ENCODE assay signal across 21 cellular contexts in the genomic region with DNA sequence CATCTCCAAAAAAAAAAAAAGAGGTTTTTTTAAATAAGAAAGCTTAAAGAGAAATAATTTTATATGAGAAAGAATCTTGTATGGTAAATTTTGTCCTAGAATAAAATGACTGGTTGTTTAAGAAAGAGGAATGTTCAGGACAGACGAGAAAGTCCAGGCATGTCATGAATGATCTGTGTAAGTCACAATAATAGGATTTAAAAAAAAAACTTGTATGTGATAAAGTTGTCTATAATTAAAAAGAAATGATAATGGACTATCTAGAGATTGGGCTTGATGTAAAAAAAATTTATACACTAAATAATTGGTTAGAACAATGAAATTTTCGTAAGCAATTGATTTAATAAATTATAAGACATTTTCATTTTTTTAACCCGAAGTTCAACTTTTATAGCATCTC.
DNase-seq lines count a peak whose midpoint lies in the region; ATAC-seq, FAIRE-seq and TF ChIP-seq lines count a peak whose summit lies in the region.
"Had no signal": no experiment of that assay in that cellular context is flagged by ENCODE, and none has a peak within 500 bp of the region (broad histone marks: within the 10 kb centered on the region; RNA-seq: fewer than 3 reads in every experiment).

No MANE protein-coding gene starts in this region.

- ATAC-seq in pancreas (no peak), GM19397 (IDR thresholded peaks at IDR 0.05; ENCODE audit: unreplicated experiment) (no peak)

- no peak for TF ChIP-seq CTCF in HEK293 (tag by site-specific recombination; IDR thresholded peaks at IDR 0.05)
- TF ChIP-seq CTCF in endodermal cell (conservative IDR thresholded peaks at IDR 0.05): no peak
- no peak for TF ChIP-seq CTCF in pancreas (IDR thresholded peaks at IDR 0.05)

- WGBS in endodermal cell (ENCODE audit: insufficient coverage in 1 of 2, insufficient read length in 1 of 2), 2 experiments: 0 to 50% methylated on average over 1 to 2 of the region's 3 CpGs
- 34 to 44% methylated on average over 3 of the region's 3 CpGs for WGBS in pancreas, 2 donors

- no peaks in the 10 kb centered on the region for H3K9me3 ChIP-seq in HEK293 (ENCODE audit: control insufficient read depth, insufficient read depth, low read depth, low read length)
- peaks cover 72% of the 10 kb centered on the region for H3K9me3 ChIP-seq in endodermal cell (ENCODE audit: control insufficient read depth, low read length)
- H3K9me3 ChIP-seq in pancreas: no peaks in the 10 kb centered on the region

- H3K27me3 ChIP-seq in endodermal cell (ENCODE audit: control insufficient read depth, insufficient read depth, low read length, poor library complexity, severe bottlenecking): no peaks in the 10 kb centered on the region
- no peaks in the 10 kb centered on the region for H3K27me3 ChIP-seq in pancreas

- peak; percentile 32 for FAIRE-seq in pancreas (lab: Jason Lieb, UNC)
- FAIRE-seq: GM12891, GM18507, H54 had no signal

- CTCF ChIA-PET in HEK293 (lab: Yijun Ruan, JAX): no interaction called here

- H3K36me3 Mint-ChIP-seq in endodermal cell (ENCODE audit: low read depth): peaks cover 6% of the 10 kb centered on the region
- H3K36me3 Mint-ChIP-seq: CD4-positive, alpha-beta memory T cell had no signal

- no peak overlapping the region for H3K9ac ChIP-seq in endodermal cell (ENCODE audit: extremely low read depth, low read length, poor library complexity, severe bottlenecking)

- H3K27me3 Mint-ChIP-seq in endodermal cell (ENCODE audit: insufficient read depth): peaks cover 25% of the 10 kb centered on the region

- H3K36me3 ChIP-seq in HEK293 (ENCODE audit: control insufficient read depth in 2 of 2, insufficient read depth in 1 of 2, low read length in 2 of 2): no peaks in the 10 kb centered on the region
- H3K36me3 ChIP-seq in endodermal cell (ENCODE audit: control insufficient read depth, insufficient read depth, low read length): no peaks in the 10 kb centered on the region
- no peaks in the 10 kb centered on the region for H3K36me3 ChIP-seq in pancreas
- H3K36me3 ChIP-seq: HAP-1 had no signal

- H3K4me3 Mint-ChIP-seq in endodermal cell: no peak overlapping the region
- H3K4me3 Mint-ChIP-seq: CD4-positive, alpha-beta memory T cell; HFFc6 had no signal

- peaks cover 76% of the 10 kb centered on the region for H3K9me3 Mint-ChIP-seq in endodermal cell

- H3K4me1 ChIP-seq in HEK293 (ENCODE audit: control insufficient read depth, insufficient read depth, low read length) (no peaks in the 10 kb centered on the region), endodermal cell (ENCODE audit: control insufficient read depth, insufficient read depth, low read length) (no peaks in the 10 kb centered on the region), pancreas (no peaks in the 10 kb centered on the region)
- H3K4me1 ChIP-seq: HAP-1 had no signal

- no peak overlapping the region for H3K27ac Mint-ChIP-seq in endodermal cell
- H3K27ac Mint-ChIP-seq: CD4-positive, alpha-beta memory T cell; HFFc6 had no signal

- no peak overlapping the region for H3K27ac ChIP-seq in HEK293 (ENCODE audit: extremely low read depth, low read depth, low read length)
- H3K27ac ChIP-seq in endodermal cell (ENCODE audit: low read depth, low read length): no peak overlapping the region
- H3K27ac ChIP-seq in pancreas: no peak overlapping the region

- H3K4me1 Mint-ChIP-seq in endodermal cell: no peaks in the 10 kb centered on the region
- H3K4me1 Mint-ChIP-seq: CD4-positive, alpha-beta memory T cell had no signal

- intact Hi-C loops in pancreas (cut with DNase I): no loop called here

- DNase-seq in DMS53 (lab: John Stamatoyannopoulos, UW): peak; percentile 1
- no peak for DNase-seq in DMS53 treated with DMSO at 0.1 percent for 48 hours (lab: John Stamatoyannopoulos, UW; ENCODE audit: unreplicated experiment)
- no peak for DNase-seq in endodermal cell
- DNase-seq in pancreas: no peak
- DNase-seq in NCI-H2171 treated with DMSO at 0.1 percent for 48 hours (lab: John Stamatoyannopoulos, UW): no peak
- no peak for DNase-seq in activated T-cell treated with anti-CD3 and anti-CD28 coated beads, Interleukin-2, amount 50 U/mL, for 1 hour
- DNase-seq: 8988T; C1 segment of cervical spinal cord; Calu3; CD4-positive, alpha-beta memory T cell; COR-L47; DND-41; GF-D8; GOT3; HFFc6 had no signal

- H3K4me3 ChIP-seq in HEK293 (ENCODE audit: low read depth, low read length) (no peak overlapping the region), endodermal cell (ENCODE audit: low read length) (peak overlapping the region; percentile 54), pancreas (no peak overlapping the region)
- H3K4me3 ChIP-seq: HAP-1 had no signal

- POLR2A ChIA-PET in HEK293 (lab: Yijun Ruan, JAX): no interaction called here

TF ChIP-seq in HEK293, 187 proteins besides CTCF, POLR2A, EP300 and RAD21:
- TF ChIP-seq TRIM28 (IDR thresholded peaks at IDR 0.05; ENCODE audit: borderline replicate concordance, low read length): 0 out of 2 replicates have a peak, but pooled peaks have one; percentile 27
- no peak for TF ChIP-seq ZNF169 (tag by site-specific recombination; IDR thresholded peaks at IDR 0.05)
- TF ChIP-seq SETDB1 (IDR thresholded peaks at IDR 0.05; ENCODE audit: insufficient read length, low read length): peak; percentile 92
